In the genomic region with DNA sequence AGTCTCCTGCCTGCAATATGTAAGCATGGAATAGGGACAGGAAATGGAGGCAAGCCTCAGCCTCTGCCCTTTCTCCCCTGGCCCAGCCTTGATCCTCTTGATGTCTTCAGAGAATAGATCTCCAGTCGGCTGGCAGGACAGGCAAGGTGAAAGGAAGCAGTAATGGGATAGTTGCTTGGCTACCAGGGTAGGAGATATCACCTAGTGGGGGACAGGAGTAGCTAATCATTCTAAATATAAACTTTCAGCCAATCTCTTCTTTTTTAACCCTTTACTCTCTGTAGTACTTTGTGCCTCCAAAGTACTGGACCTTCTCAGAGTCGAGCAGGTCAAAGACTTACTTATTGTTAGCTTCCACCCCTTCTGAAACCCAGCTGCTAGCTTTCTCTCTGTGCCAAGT, we compare ENCODE assay signal across 24 cellular contexts.
"Had no signal": no experiment of that assay in that cellular context is flagged by ENCODE, and none has a peak within 500 bp of the region (broad histone marks: within the 10 kb centered on the region; RNA-seq: fewer than 3 reads in every experiment).

No MANE protein-coding gene starts in this region.

- FAIRE-seq: endometrium, small intestine had no signal

- H2AFZ ChIP-seq: hepatocyte had no signal

- DNase-seq: activated B cell treated with CpG ODN at 0.5 μM for 24 hours; activated CD4-positive, alpha-beta T cell treated with anti-CD3 and anti-CD28 coated beads for 36 hours; activated CD4-positive, alpha-beta T cell treated with anti-CD3 and anti-CD28 coated beads, Interleukin-2, amount 50 U/mL, for 48 hours; activated naive CD4-positive, alpha-beta T cell treated with anti-CD3 and anti-CD28 coated beads for 36 hours; activated naive CD8-positive, alpha-beta T cell treated with anti-CD3 and anti-CD28 coated beads, Interleukin-2, amount 10 ng/mL, durations not matched to agents 7 days and 5 days; activated T-cell treated with anti-CD3 and anti-CD28 coated beads, Interleukin-2, amount 50 U/mL, for 48 hours; amniotic stem cell; effector CD4-positive, alpha-beta T cell; kidney glomerular epithelial cell; left lung; mammary epithelial cell; midbrain; small intestine; stimulated activated CD4-positive, alpha-beta T cell treated with anti-CD3 and anti-CD28 coated beads, Interleukin-15, amount 100 ng/mL, for 24 hours; stimulated activated CD4-positive, alpha-beta T cell treated with anti-CD3 and anti-CD28 coated beads, Interleukin-2, amount 100 ng/mL, for 48 hours; stimulated activated CD8-positive, alpha-beta memory T cell treated with anti-CD3 and anti-CD28 coated beads, Interleukin-4, amount 100 ng/mL, for 48 hours; stimulated activated naive CD4-positive, alpha-beta T cell; T1000 had no signal

- H3K27me3 Mint-ChIP-seq: activated B cell treated with CpG ODN at 0.5 μM for 24 hours; activated CD4-positive, alpha-beta T cell treated with anti-CD3 and anti-CD28 coated beads for 36 hours; activated naive CD8-positive, alpha-beta T cell treated with anti-CD3 and anti-CD28 coated beads, Interleukin-2, amount 10 ng/mL, durations not matched to agents 7 days and 5 days; dendritic cell treated with granulocyte-macrophage colony-stimulating factor and Interleukin-4, amounts not matched to agents 40 ng/mL and 50 ng/mL, for 4 days; natural killer cell treated with Interleukin-12 subunit alpha and Interleukin-12 subunit beta and Interleukin-15 and Interleukin-18, amount 100 ng/mL, for 72 hours; progenitor cell of endocrine pancreas had no signal

- ATAC-seq: activated CD4-positive, alpha-beta T cell treated with anti-CD3 and anti-CD28 coated beads for 36 hours; left lung; natural killer cell treated with Interleukin-12 subunit alpha and Interleukin-12 subunit beta and Interleukin-15 and Interleukin-18, amount 100 ng/mL, for 72 hours had no signal

- H3K4me2 ChIP-seq: hepatocyte had no signal

- H3K27me3 ChIP-seq: hepatocyte, left lung, tibial nerve had no signal

- H3K27ac Mint-ChIP-seq: activated B cell treated with CpG ODN at 0.5 μM for 24 hours; activated CD4-positive, alpha-beta T cell treated with anti-CD3 and anti-CD28 coated beads for 36 hours; activated naive CD4-positive, alpha-beta T cell treated with anti-CD3 and anti-CD28 coated beads for 36 hours; dendritic cell treated with granulocyte-macrophage colony-stimulating factor and Interleukin-4, amounts not matched to agents 40 ng/mL and 50 ng/mL, for 4 days; natural killer cell treated with Interleukin-12 subunit alpha and Interleukin-12 subunit beta and Interleukin-15 and Interleukin-18, amount 100 ng/mL, for 72 hours; progenitor cell of endocrine pancreas had no signal

- H3K79me2 ChIP-seq: hepatocyte had no signal

- H3K4me1 ChIP-seq: left lung had no signal

- H3K4me1 Mint-ChIP-seq: activated B cell treated with CpG ODN at 0.5 μM for 24 hours had no signal

- H3K27ac ChIP-seq: hepatocyte, left lung, tibial nerve had no signal

- H3K4me3 ChIP-seq: hepatocyte, left lung, tibial nerve had no signal

- H3K4me3 Mint-ChIP-seq: activated B cell treated with CpG ODN at 0.5 μM for 24 hours; activated CD4-positive, alpha-beta T cell treated with anti-CD3 and anti-CD28 coated beads for 36 hours; activated naive CD4-positive, alpha-beta T cell treated with anti-CD3 and anti-CD28 coated beads for 36 hours; activated naive CD8-positive, alpha-beta T cell treated with anti-CD3 and anti-CD28 coated beads, Interleukin-2, amount 10 ng/mL, durations not matched to agents 7 days and 5 days; dendritic cell treated with granulocyte-macrophage colony-stimulating factor and Interleukin-4, amounts not matched to agents 40 ng/mL and 50 ng/mL, for 4 days; natural killer cell treated with Interleukin-12 subunit alpha and Interleukin-12 subunit beta and Interleukin-15 and Interleukin-18, amount 100 ng/mL, for 72 hours had no signal
